ENCODE assay signal across 10 cellular contexts in genomic region chr5:120463026-120463770, GRCh38. TPM values are rescaled to one million over a fixed set of nuclear protein-coding genes. Genes with fewer than 3 reads are reported as not detected.
A peak's percentile ranks its signal among the peaks of the same experiment; 100 is the strongest.
DNase-seq lines count a peak whose midpoint lies in the region; ATAC-seq and TF ChIP-seq lines count a peak whose summit lies in the region.
"Had no signal": no experiment of that assay in that cellular context is flagged by ENCODE, and none has a peak within 500 bp of the region (broad histone marks: within the 10 kb centered on the region; RNA-seq: fewer than 3 reads in every experiment).

No MANE protein-coding gene starts in this region.

- H3K9me3 Mint-ChIP-seq in neural crest cell = no peaks in the 10 kb centered on the region

- intact Hi-C loops in mammary epithelial cell (cut with micrococcal nuclease) = no loop called here

- no peaks in the 10 kb centered on the region for H3K9me2 ChIP-seq in Karpas-422 (replicated peaks; ENCODE audit: insufficient read depth, low read length)

- H3K9me3 ChIP-seq in Karpas-422 (ENCODE audit: low read length) (no peaks in the 10 kb centered on the region), mammary epithelial cell (replicated peaks; ENCODE audit: insufficient read depth, low read length) (no peaks in the 10 kb centered on the region)

- in situ Hi-C loops in mammary epithelial cell (cut with MboI; ENCODE audit: low sequenced_read_pairs in 2 of 2) = loop anchor here in 1 of 2 donors (25.0 kb wide), 1 partner anchor 401 kb away; no protein-coding TSS in a partner anchor

- BruUV-seq in mammary epithelial cell (replicated peaks; lab: Mats Ljungman, UMichigan) = no TSS peak

- H3K36me3 Mint-ChIP-seq in neural crest cell (ENCODE audit: low read depth) = no peaks in the 10 kb centered on the region

- dilution Hi-C loops in mammary epithelial cell (cut with HindIII; ENCODE audit: low sequenced_read_pairs) = no loop called here

- H3K9ac ChIP-seq in Karpas-422 (ENCODE audit: low read length) (no peak overlapping the region), mammary epithelial cell (ENCODE audit: insufficient read depth, low read length) (peak overlapping the region; percentile 45)

- DNase-seq in BJ (ENCODE audit: low read depth) (no peak), Karpas-422 (peak; percentile 45), mammary epithelial cell (no peak), neural crest cell (ENCODE audit: low read depth, low spot score) (no peak), amygdala (lab: John Stamatoyannopoulos, UW) (no peak), NCI-H510A (lab: John Stamatoyannopoulos, UW) (no peak), NK-92 (lab: John Stamatoyannopoulos, UW; ENCODE audit: unreplicated experiment) (no peak)
- DNase-seq: stimulated activated CD4-positive, alpha-beta T cell treated with anti-CD3 and anti-CD28 coated beads, Interleukin-4, amount 100 ng/mL, for 24 hours had no signal

- peak overlapping the region; percentile 42 for H3K4me2 ChIP-seq in Karpas-422 (ENCODE audit: low read depth, low read length, poor library complexity, severe bottlenecking)
- H3K4me2 ChIP-seq in mammary epithelial cell (ENCODE audit: insufficient read depth, low read depth, low read length) = peak overlapping the region; percentile 99

- no peak for TF ChIP-seq CTCF in BJ (IDR thresholded peaks at IDR 0.05; ENCODE audit: insufficient read depth, low read depth, low read length)
- TF ChIP-seq CTCF in mammary epithelial cell (conservative IDR thresholded peaks at IDR 0.05 in 1 of 2, IDR thresholded peaks at IDR 0.05 in 1 of 2; ENCODE audit: extremely low read depth in 1 of 2, insufficient read depth in 1 of 2, low read depth in 1 of 2, low read length in 2 of 2) = no peak
- no peak for TF ChIP-seq CTCF in neural crest cell (conservative IDR thresholded peaks at IDR 0.05)

- peaks cover 20% of the 10 kb centered on the region for H3K4me1 Mint-ChIP-seq in neural crest cell

- H3K4me3 Mint-ChIP-seq in neural crest cell = peak overlapping the region; percentile 88

- 87% methylated on average over 6 of the region's 6 CpGs for WGBS in mammary epithelial cell (ENCODE audit: low coverage, missing lambda C conversion rate)

- H3K27me3 Mint-ChIP-seq in neural crest cell (ENCODE audit: low read depth) = peaks cover 63% of the 10 kb centered on the region

- no peak for ATAC-seq in HG02973 (IDR thresholded peaks at IDR 0.05; ENCODE audit: unreplicated experiment)

- POLR2A ChIA-PET in BJ (lab: Charles Lee) = interaction anchor here (0.6 kb wide), 1 partner anchor 228 kb away, joined by 3 read pairs; no protein-coding TSS in a partner anchor

- no peak overlapping the region for H3K27ac ChIP-seq in Karpas-422 (ENCODE audit: low read length)
- no peak overlapping the region for H3K27ac ChIP-seq in mammary epithelial cell (ENCODE audit: insufficient read depth, low read depth, low read length)
- H3K27ac ChIP-seq: HL-60 had no signal

- H3K27me3 ChIP-seq in BJ (ENCODE audit: control insufficient read depth, insufficient read depth, low read length) (no peaks in the 10 kb centered on the region), Karpas-422 (ENCODE audit: low read length) (no peaks in the 10 kb centered on the region), mammary epithelial cell (ENCODE audit: insufficient read depth, low read length) (no peaks in the 10 kb centered on the region)

- H3K4me3 ChIP-seq in BJ (ENCODE audit: low read depth, low read length) (peak overlapping the region; percentile 63), Karpas-422 (ENCODE audit: low read length) (no peak overlapping the region), mammary epithelial cell (replicated peaks in 1 of 3; ENCODE audit: insufficient read depth in 1 of 3, low read depth in 2 of 3, low read length in 3 of 3) (no peak overlapping the region)

- H2AFZ ChIP-seq in Karpas-422 (ENCODE audit: low read length) (no peak overlapping the region), mammary epithelial cell (ENCODE audit: low read depth, low read length) (peak overlapping the region; percentile 97)

- no peak overlapping the region for H3K27ac Mint-ChIP-seq in neural crest cell (ENCODE audit: unreplicated experiment)

- H3K36me3 ChIP-seq in BJ (ENCODE audit: control insufficient read depth, insufficient read depth, low read length) = no peaks in the 10 kb centered on the region
- no peaks in the 10 kb centered on the region for H3K36me3 ChIP-seq in Karpas-422 (ENCODE audit: insufficient read depth, low read length)
- H3K36me3 ChIP-seq in mammary epithelial cell (ENCODE audit: insufficient read depth, low read length) = no peaks in the 10 kb centered on the region

- CTCF ChIA-PET in BJ (lab: Yijun Ruan, JAX) = interaction anchor here (0.6 to 1.3 kb wide), 6 partner anchors 13 to 342 kb away, joined by 3 to 4 read pairs (median 4); no protein-coding TSS in a partner anchor
- CTCF ChIA-PET in mammary epithelial cell (lab: Charles Lee; ENCODE audit: low non-redundant PET) = interaction anchor here (0.5 kb wide), 1 partner anchor 439 kb away, joined by 3 read pairs; no protein-coding TSS in a partner anchor

- no peaks in the 10 kb centered on the region for H4K20me1 ChIP-seq in Karpas-422 (ENCODE audit: insufficient read depth, low read depth, low read length)
- no peaks in the 10 kb centered on the region for H4K20me1 ChIP-seq in mammary epithelial cell (ENCODE audit: insufficient read depth, low read length)

- peaks cover 5% of the 10 kb centered on the region for H3K4me1 ChIP-seq in Karpas-422 (ENCODE audit: low read length)
- H3K4me1 ChIP-seq in mammary epithelial cell (ENCODE audit: insufficient read depth, low read length) = peaks cover 5% of the 10 kb centered on the region

- H3K79me2 ChIP-seq in Karpas-422 (ENCODE audit: low read length) (no peaks in the 10 kb centered on the region), mammary epithelial cell (ENCODE audit: insufficient read depth, low read length) (no peaks in the 10 kb centered on the region)

RNA-seq across cellular contexts. Expression of gene PRR16, which starts 0.9 kb away (rescaled TPM):
- polyA plus RNA-seq in BJ (2011; rRNA removed) (44.8 and 48.7 TPM in 2 replicates), mammary epithelial cell (4.6 TPM)
- polyA minus RNA-seq in BJ (2011; rRNA and poly(A)+ RNA removed) = 14.5 and 20.4 TPM in 2 replicates
- not detected in 2 replicates for total RNA-seq in Karpas-422 (2014; rRNA removed; shearing (Covaris generic); ENCODE audit: low replicate concordance)
- total RNA-seq in mammary epithelial cell (1 to 10 TPM; 1.3 to 3.2 TPM), neural crest cell (not detected in 2 replicates)
- not detected for polyA minus RNA-seq in mammary epithelial cell
